25 cellular contexts compared by ENCODE assay signal in the genomic region with DNA sequence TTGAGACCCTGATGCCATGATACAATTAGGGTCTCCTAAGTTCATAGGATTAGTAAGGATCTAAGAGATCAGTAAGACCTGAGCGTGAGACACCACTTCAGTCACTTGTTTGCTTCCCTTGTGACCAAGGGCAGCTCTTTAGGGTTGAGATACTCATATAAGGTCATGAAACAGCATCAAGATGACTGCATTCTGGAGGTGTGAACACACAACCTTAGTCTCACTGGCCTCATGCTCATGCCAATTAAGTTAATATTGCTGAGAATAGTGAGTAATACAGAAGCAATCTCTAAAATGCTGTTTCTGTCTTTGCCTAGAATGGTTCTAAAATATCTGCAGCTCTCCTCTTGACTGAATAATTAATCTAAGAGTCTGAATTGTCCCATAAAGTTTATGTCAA. TPM values are rescaled to one million over a fixed set of nuclear protein-coding genes. Genes with fewer than 3 reads are reported as not detected.
DNase-seq lines count a peak whose midpoint lies in the region; ATAC-seq and TF ChIP-seq lines count a peak whose summit lies in the region.
"Had no signal": no experiment of that assay in that cellular context is flagged by ENCODE, and none has a peak within 500 bp of the region (broad histone marks: within the 10 kb centered on the region; RNA-seq: fewer than 3 reads in every experiment).

No MANE protein-coding gene starts in this region.

- H3K4me3 ChIP-seq in SK-N-SH (ENCODE audit: low read depth in 2 of 2, low read length in 1 of 2) (no peak overlapping the region), epithelial cell of proximal tubule (ENCODE audit: low read depth, low read length) (no peak overlapping the region), retinal pigment epithelial cell (ENCODE audit: low read length) (no peak overlapping the region), spleen (no peak overlapping the region)
- H3K4me3 ChIP-seq: breast epithelium, skin epidermis had no signal

- CTCF ChIA-PET in SK-N-SH (lab: Yijun Ruan, JAX) = interaction anchor here (1.0 to 1.7 kb wide), 2 partner anchors 10 to 506 kb away, joined by 4 to 11 read pairs; no protein-coding TSS in a partner anchor
- CTCF ChIA-PET in WTC11 (lab: Charles Lee) = no interaction called here

- no peaks in the 10 kb centered on the region for H3K36me3 Mint-ChIP-seq in WTC11
- H3K36me3 Mint-ChIP-seq: activated naive CD4-positive, alpha-beta T cell treated with anti-CD3 and anti-CD28 coated beads, Interleukin-2, amount 50 U/mL, for 72 hours; CD4-positive, CD25-positive, alpha-beta regulatory T cell; natural killer cell treated with Interleukin-12 subunit alpha and Interleukin-12 subunit beta and Interleukin-15 and Interleukin-18, amount 100 ng/mL, for 72 hours had no signal

- 55% methylated on average over 1 of the region's 1 CpG for WGBS in SK-N-SH (ENCODE audit: low lambda C conversion rate)
- 82 to 97% (median 89%) methylated on average over 1 of the region's 1 CpG for WGBS in spleen, 5 donors

- no peaks in the 10 kb centered on the region; the same call in 1 of the 2 replicates for H3K27me3 ChIP-seq in SK-N-SH (ENCODE audit: insufficient read depth)
- no peaks in the 10 kb centered on the region for H3K27me3 ChIP-seq in spleen (replicated peaks in 1 of 7)
- H3K27me3 ChIP-seq: breast epithelium had no signal

- TF ChIP-seq CTCF in SK-N-SH (IDR thresholded peaks at IDR 0.05) (no peak), epithelial cell of proximal tubule (conservative IDR thresholded peaks at IDR 0.05; ENCODE audit: low read depth, low read length) (no peak), retinal pigment epithelial cell (conservative IDR thresholded peaks at IDR 0.05; ENCODE audit: low read depth, low read length) (no peak), spleen (IDR thresholded peaks at IDR 0.05 in 8 of 11, conservative IDR thresholded peaks at IDR 0.05 in 3 of 11) (no peak), WTC11 (IDR thresholded peaks at IDR 0.05) (no peak)

- TF ChIP-seq RAD21 in SK-N-SH (IDR thresholded peaks at IDR 0.05; ENCODE audit: low read length) = no peak

- H3K9me2 ChIP-seq in SK-N-SH = no peaks in the 10 kb centered on the region

- no peaks in the 10 kb centered on the region for H3K79me2 ChIP-seq in SK-N-SH (ENCODE audit: insufficient read depth)

- no peaks in the 10 kb centered on the region for H3K27me3 Mint-ChIP-seq in WTC11 (ENCODE audit: low read depth)

- TF ChIP-seq POLR2A in spleen (IDR thresholded peaks at IDR 0.05) = no peak

- intact Hi-C loops in spleen (cut with DNase I; ENCODE audit: low total_unique reads) = no loop called here

- no peak for DNase-seq in SK-N-SH
- DNase-seq in HS-5 (ENCODE audit: low read depth) = peak; percentile 37
- peak; percentile 91 for DNase-seq in epithelial cell of proximal tubule (ENCODE audit: low read depth)
- DNase-seq in retinal pigment epithelial cell (ENCODE audit: low read depth) = peak; percentile 40
- no peak for DNase-seq in spleen
- no peak for DNase-seq in iPS-NIHi7 (ENCODE audit: extremely low spot score)
- DNase-seq in WTC11 (ENCODE audit: low spot score) = no peak
- DNase-seq: 8988T; activated T-cell treated with anti-CD3 and anti-CD28 coated beads, Interleukin-2, amount 50 U/mL, for 48 hours; CD4-positive, CD25-positive, alpha-beta regulatory T cell; dermis blood vessel endothelial cell; DMS53; KG1; NCI-H1092; NCI-H2081 treated with DMSO at 0.1 percent for 48 hours; NCI-H510A treated with DMSO at 0.1 percent for 48 hours; SHP77 treated with DMSO at 0.1 percent for 48 hours; stimulated activated CD4-positive, alpha-beta T cell treated with anti-CD3 and anti-CD28 coated beads, Interleukin-4, amount 100 ng/mL, for 24 hours; substantia nigra had no signal

- H3K27ac Mint-ChIP-seq in WTC11 = no peak overlapping the region
- H3K27ac Mint-ChIP-seq: activated naive CD4-positive, alpha-beta T cell treated with anti-CD3 and anti-CD28 coated beads, Interleukin-2, amount 50 U/mL, for 72 hours; CD4-positive, CD25-positive, alpha-beta regulatory T cell; natural killer cell treated with Interleukin-12 subunit alpha and Interleukin-12 subunit beta and Interleukin-15 and Interleukin-18, amount 100 ng/mL, for 72 hours; T-helper 1 cell treated with Interleukin-12 subunit alpha and Interleukin-12 subunit beta and Interleukin-4 antibody, amounts not matched to agents 30 μg/mL and 1 μg/mL, for 36 hours had no signal

- ATAC-seq in SK-N-SH treated with all-trans-retinoic acid at 6 μM for 48 hours = peak; percentile 31; the same call in 2 of the 3 replicates
- ATAC-seq in WTC11 = no peak

- H3K9me3 Mint-ChIP-seq in WTC11 = peaks cover 4% of the 10 kb centered on the region
- H3K9me3 Mint-ChIP-seq: activated naive CD4-positive, alpha-beta T cell treated with anti-CD3 and anti-CD28 coated beads, Interleukin-2, amount 50 U/mL, for 72 hours; natural killer cell treated with Interleukin-12 subunit alpha and Interleukin-12 subunit beta and Interleukin-15 and Interleukin-18, amount 100 ng/mL, for 72 hours; T-helper 1 cell treated with Interleukin-12 subunit alpha and Interleukin-12 subunit beta and Interleukin-4 antibody, amounts not matched to agents 30 μg/mL and 1 μg/mL, for 36 hours had no signal

- H3K36me3 ChIP-seq in SK-N-SH (replicated peaks in 1 of 2; ENCODE audit: control insufficient read depth in 1 of 2, insufficient read depth in 2 of 2, low read length in 1 of 2) (no peaks in the 10 kb centered on the region), spleen (no peaks in the 10 kb centered on the region)
- H3K36me3 ChIP-seq: breast epithelium had no signal

- no peak overlapping the region for H3K9ac ChIP-seq in SK-N-SH

- no peaks in the 10 kb centered on the region for H3F3A ChIP-seq in SK-N-SH (replicated peaks; ENCODE audit: insufficient read depth)

- no peak overlapping the region for H2AFZ ChIP-seq in SK-N-SH (ENCODE audit: low read depth)

- no peaks in the 10 kb centered on the region for H4K20me1 ChIP-seq in SK-N-SH (ENCODE audit: insufficient read depth)

- POLR2A ChIA-PET in SK-N-SH (lab: Yijun Ruan, JAX) (no interaction called here), WTC11 (lab: Charles Lee) (no interaction called here)

- no peak overlapping the region for H3K27ac ChIP-seq in SK-N-SH (ENCODE audit: low read depth in 2 of 2, low read length in 1 of 2)
- no peak overlapping the region for H3K27ac ChIP-seq in spleen

- H3K4me1 ChIP-seq in SK-N-SH (ENCODE audit: control insufficient read depth in 1 of 2, insufficient read depth in 2 of 2, low read depth in 1 of 2, low read length in 1 of 2) (no peaks in the 10 kb centered on the region), spleen (no peaks in the 10 kb centered on the region)
- H3K4me1 ChIP-seq: breast epithelium had no signal

- H3K4me3 Mint-ChIP-seq in WTC11 = no peak overlapping the region
- H3K4me3 Mint-ChIP-seq: CD4-positive, CD25-positive, alpha-beta regulatory T cell; natural killer cell treated with Interleukin-12 subunit alpha and Interleukin-12 subunit beta and Interleukin-15 and Interleukin-18, amount 100 ng/mL, for 72 hours; T-helper 1 cell treated with Interleukin-12 subunit alpha and Interleukin-12 subunit beta and Interleukin-4 antibody, amounts not matched to agents 30 μg/mL and 1 μg/mL, for 36 hours had no signal

- TF ChIP-seq EP300 in SK-N-SH (IDR thresholded peaks at IDR 0.05; ENCODE audit: borderline replicate concordance in 1 of 2, low read depth in 1 of 2, low read length in 1 of 2) = no peak

- H3K9me3 ChIP-seq in SK-N-SH (no peaks in the 10 kb centered on the region), spleen (no peaks in the 10 kb centered on the region)
- H3K9me3 ChIP-seq: breast epithelium had no signal

- H3K4me2 ChIP-seq in SK-N-SH = no peak overlapping the region

- H3K4me1 Mint-ChIP-seq in WTC11 = peaks cover 9% of the 10 kb centered on the region
- H3K4me1 Mint-ChIP-seq: CD4-positive, CD25-positive, alpha-beta regulatory T cell had no signal

TF ChIP-seq in SK-N-SH treated with all-trans-retinoic acid at 6 μM for 48 hours, 23 proteins besides CTCF, POLR2A, EP300 and RAD21 (continues in another document):
- TF ChIP-seq SNAI2 (CRISPR knock-in tag; IDR thresholded peaks at IDR 0.05) = no peak

TF ChIP-seq in SK-N-SH, 30 proteins besides CTCF, POLR2A, EP300 and RAD21 (continues in another document):
- TF ChIP-seq TCF12 (IDR thresholded peaks at IDR 0.05) (no peak), MEF2A (IDR thresholded peaks at IDR 0.05; ENCODE audit: borderline replicate concordance, low read depth) (no peak), POLR2AphosphoS5 (IDR thresholded peaks at IDR 0.05; ENCODE audit: low read depth, low read length) (no peak)

TF ChIP-seq in WTC11, 78 proteins besides CTCF, POLR2A, EP300 and RAD21:
- TF ChIP-seq ZNF232 (CRISPR knock-in tag; IDR thresholded peaks at IDR 0.05) (no peak), TEAD4 (CRISPR knock-in tag; IDR thresholded peaks at IDR 0.05) (no peak), NFE2L1 (CRISPR knock-in tag; IDR thresholded peaks at IDR 0.05) (no peak), ZNF396 (CRISPR knock-in tag; IDR thresholded peaks at IDR 0.05; ENCODE audit: borderline replicate concordance) (no peak)
- TF ChIP-seq, protein P1, sequence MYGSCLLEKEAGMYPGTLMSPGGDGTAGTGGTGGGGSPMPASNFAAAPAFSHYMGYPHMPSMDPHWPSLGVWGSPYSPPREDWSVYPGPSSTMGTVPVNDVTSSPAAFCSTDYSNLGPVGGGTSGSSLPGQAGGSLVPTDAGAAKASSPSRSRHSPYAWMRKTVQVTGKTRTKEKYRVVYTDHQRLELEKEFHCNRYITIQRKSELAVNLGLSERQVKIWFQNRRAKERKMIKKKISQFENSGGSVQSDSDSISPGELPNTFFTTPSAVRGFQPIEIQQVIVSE (CRISPR knock-in tag; IDR thresholded peaks at IDR 0.05; ENCODE audit: borderline replicate concordance) = no peak
- TF ChIP-seq, protein P2, sequence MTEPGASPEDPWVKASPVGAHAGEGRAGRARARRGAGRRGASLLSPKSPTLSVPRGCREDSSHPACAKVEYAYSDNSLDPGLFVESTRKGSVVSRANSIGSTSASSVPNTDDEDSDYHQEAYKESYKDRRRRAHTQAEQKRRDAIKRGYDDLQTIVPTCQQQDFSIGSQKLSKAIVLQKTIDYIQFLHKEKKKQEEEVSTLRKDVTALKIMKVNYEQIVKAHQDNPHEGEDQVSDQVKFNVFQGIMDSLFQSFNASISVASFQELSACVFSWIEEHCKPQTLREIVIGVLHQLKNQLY (CRISPR knock-in tag; IDR thresholded peaks at IDR 0.05) = no peak
TF ChIP-seq in WTC11: peak in this region for 0.

RNA-seq across cellular contexts. Expression of a gene that starts 39.6 kb away (rescaled TPM):
- polyA plus RNA-seq in SK-N-SH (2012; rRNA removed) = 30.8 and 31.6 TPM in 2 replicates
- polyA plus RNA-seq in SK-N-SH (2012; cell fraction: cytosol; rRNA removed) = 41.7 and 50.6 TPM in 2 replicates
- 22.7 and 25.5 TPM in 2 replicates for polyA plus RNA-seq in SK-N-SH (2012; cell fraction: nucleus; rRNA removed)
- 40.8 and 47.4 TPM in 2 replicates for total RNA-seq in epithelial cell of proximal tubule
- 10 to 100 TPM; 17.5 to 31.6 (median 23.5) TPM for total RNA-seq in spleen
- 10 to 100 TPM in 2 of 3 donors, 1 to 10 TPM in 1; 8.8 to 12.3 (median 11.8) TPM for polyA plus RNA-seq in spleen
- total RNA-seq in WTC11 (2021) = 65.9 to 82.1 TPM (median 69.2 TPM) in 3 replicates

RNA-seq across cellular contexts. Expression of a gene that starts 52.0 kb away (rescaled TPM):
- polyA plus RNA-seq in SK-N-SH (2012; rRNA removed) (5.3 and 5.8 TPM in 2 replicates), spleen (1 to 10 TPM; 4.0 to 7.5 (median 5.6) TPM)
- polyA plus RNA-seq in SK-N-SH (2012; cell fraction: cytosol; rRNA removed) = 7.4 and 9.4 TPM in 2 replicates
- 5.2 and 6.0 TPM in 2 replicates for polyA plus RNA-seq in SK-N-SH (2012; cell fraction: nucleus; rRNA removed)
- total RNA-seq in epithelial cell of proximal tubule (29.7 and 32.4 TPM in 2 replicates), spleen (10 to 100 TPM; 40.4 to 59.0 (median 45.1) TPM), WTC11 (2021) (114 to 125 TPM (median 116 TPM) in 3 replicates)

Comparison
In these comparisons a context has a peak if more than half of its experiments do, and no peak if none do; other contexts are left out.
1. DNase-seq: peak in HS-5 (single experiment), epithelial cell of proximal tubule (single experiment) and retinal pigment epithelial cell (single experiment); none in SK-N-SH (single experiment), spleen (single experiment), iPS-NIHi7 (single experiment) and WTC11 (single experiment).